ENCODE assay signal across 8 cellular contexts in genomic region chr5:173035904-173036707, GRCh38. TPM values are rescaled to one million over a fixed set of nuclear protein-coding genes. Genes with fewer than 3 reads are reported as not detected.
DNase-seq lines count a peak whose midpoint lies in the region; ATAC-seq and TF ChIP-seq lines count a peak whose summit lies in the region.

No MANE protein-coding gene starts in this region.

- peaks cover 3% of the 10 kb centered on the region for H3K9me3 Mint-ChIP-seq in activated naive CD4-positive, alpha-beta T cell treated with anti-CD3 and anti-CD28 coated beads, Interleukin-2, amount 10 ng/mL, durations not matched to agents 7 days and 5 days

- H3K4me3 ChIP-seq in right atrium auricular region, result peak overlapping the region in 1 of 2 donors; percentile 15

- H3K27me3 Mint-ChIP-seq in activated naive CD4-positive, alpha-beta T cell treated with anti-CD3 and anti-CD28 coated beads, Interleukin-2, amount 10 ng/mL, durations not matched to agents 7 days and 5 days, result no peaks in the 10 kb centered on the region

- H3K4me1 Mint-ChIP-seq in activated naive CD4-positive, alpha-beta T cell treated with anti-CD3 and anti-CD28 coated beads, Interleukin-2, amount 10 ng/mL, durations not matched to agents 7 days and 5 days, result peaks cover 45% of the 10 kb centered on the region

- peaks cover 17% of the 10 kb centered on the region for H3K36me3 ChIP-seq in right atrium auricular region

- peak overlapping the region; percentile 94 for H3K27ac Mint-ChIP-seq in activated naive CD4-positive, alpha-beta T cell treated with anti-CD3 and anti-CD28 coated beads, Interleukin-2, amount 10 ng/mL, durations not matched to agents 7 days and 5 days

- no peaks in the 10 kb centered on the region for H3K9me3 ChIP-seq in right atrium auricular region

- ATAC-seq in left cardiac atrium (no peak), HG03025 (IDR thresholded peaks at IDR 0.05; ENCODE audit: low FRiP score, unreplicated experiment) (peak; percentile 39), foreskin keratinocyte (no peak)

- H3K36me3 Mint-ChIP-seq in activated naive CD4-positive, alpha-beta T cell treated with anti-CD3 and anti-CD28 coated beads, Interleukin-2, amount 10 ng/mL, durations not matched to agents 7 days and 5 days, result peaks cover 28% of the 10 kb centered on the region

- CTCF ChIA-PET in activated naive CD4-positive, alpha-beta T cell treated with anti-CD3 and anti-CD28 coated beads, Interleukin-2, amount 10 ng/mL, durations not matched to agents 7 days and 5 days (lab: Charles Lee), result interaction anchor here (1.2 kb wide), 1 partner anchor 52 kb away, joined by 6 read pairs; the partner anchor contains the start of gene ATP6V0E1

- DNase-seq in right atrium auricular region (ENCODE audit: low spot score), result no peak
- no peak for DNase-seq in left cardiac atrium
- DNase-seq in activated naive CD4-positive, alpha-beta T cell treated with anti-CD3 and anti-CD28 coated beads, Interleukin-2, amount 10 ng/mL, durations not matched to agents 7 days and 5 days, result no peak
- DNase-seq in stimulated activated CD4-positive, alpha-beta T cell treated with anti-CD3 and anti-CD28 coated beads, Interleukin-15, amount 100 ng/mL, for 24 hours, result peak; percentile 64
- no peak for DNase-seq in DMS153 (lab: John Stamatoyannopoulos, UW)
- DNase-seq in foreskin keratinocyte, result no peak
- DNase-seq in EL, result no peak

- H3K4me1 ChIP-seq in right atrium auricular region, result peaks cover 0 to 13% of the 10 kb centered on the region in 2 donors
- H3K4me1 ChIP-seq in foreskin keratinocyte, result peaks cover 7% of the 10 kb centered on the region

- H3K27ac ChIP-seq in right atrium auricular region, result peak overlapping the region; percentile 33 to 74
- no peak overlapping the region for H3K27ac ChIP-seq in foreskin keratinocyte

- intact Hi-C loops in left cardiac atrium (cut with DNase I), result no loop called here

- no peak for TF ChIP-seq CTCF in right atrium auricular region (IDR thresholded peaks at IDR 0.05)
- TF ChIP-seq CTCF in foreskin keratinocyte (conservative IDR thresholded peaks at IDR 0.05), result no peak

- H3K27me3 ChIP-seq in right atrium auricular region (no peaks in the 10 kb centered on the region), foreskin keratinocyte (no peaks in the 10 kb centered on the region)

- H3K4me3 Mint-ChIP-seq in activated naive CD4-positive, alpha-beta T cell treated with anti-CD3 and anti-CD28 coated beads, Interleukin-2, amount 10 ng/mL, durations not matched to agents 7 days and 5 days, result peak overlapping the region; percentile 70

RNA-seq across cellular contexts. Expression of gene CREBRF, which starts 20.0 kb away (rescaled TPM):
- 10 to 100 TPM; 20.9 to 22.5 TPM for total RNA-seq in right atrium auricular region
- 10 to 100 TPM; 13.2 to 23.9 TPM for total RNA-seq in left cardiac atrium
- total RNA-seq in foreskin keratinocyte, result 2.8 and 2.9 TPM in 2 replicates
- polyA plus RNA-seq in foreskin keratinocyte, result 0.25 and 0.31 TPM in 2 replicates

RNA-seq across cellular contexts. Expression of gene ATP6V0E1, which starts 52.5 kb away (rescaled TPM):
- total RNA-seq in right atrium auricular region, result 100 to 1,000 TPM; 156 to 193 TPM
- 100 to 1,000 TPM; 204 to 208 TPM for total RNA-seq in left cardiac atrium
- 136 and 157 TPM in 2 replicates for total RNA-seq in foreskin keratinocyte
- polyA plus RNA-seq in foreskin keratinocyte, result 279 and 299 TPM in 2 replicates
